In genomic region chr12:78863482-78864427, GRCh38 we compare ENCODE assay signal across 8 cellular contexts. TPM values are rescaled to one million over a fixed set of nuclear protein-coding genes. Genes with fewer than 3 reads are reported as not detected.
DNase-seq lines count a peak whose midpoint lies in the region; ATAC-seq and TF ChIP-seq lines count a peak whose summit lies in the region.

No MANE protein-coding gene starts in this region.

- peaks cover 4% of the 10 kb centered on the region for H3K27me3 Mint-ChIP-seq in glutamatergic neuron (ENCODE audit: unreplicated experiment)

- H3K27ac Mint-ChIP-seq in glutamatergic neuron (ENCODE audit: unreplicated experiment) = peak overlapping the region; percentile 95

- peaks cover 10% of the 10 kb centered on the region for H3K4me1 Mint-ChIP-seq in glutamatergic neuron (ENCODE audit: low read depth, unreplicated experiment)

- ATAC-seq in GM21737 (IDR thresholded peaks at IDR 0.05; ENCODE audit: unreplicated experiment) (peak; percentile 40), GM18861 (IDR thresholded peaks at IDR 0.05; ENCODE audit: unreplicated experiment) (no peak)

- intact Hi-C loops in posterior cingulate gyrus (cut with DNase I) = loop anchor here (10.0 kb wide), 1 partner anchor 669 kb away; no protein-coding TSS in a partner anchor

- peaks cover 10% of the 10 kb centered on the region for H3K9me3 Mint-ChIP-seq in glutamatergic neuron (ENCODE audit: unreplicated experiment)

- peak overlapping the region; percentile 88 for H3K4me3 Mint-ChIP-seq in glutamatergic neuron (ENCODE audit: unreplicated experiment)

- no peak for TF ChIP-seq CTCF in glutamatergic neuron (IDR thresholded peaks at IDR 0.05; ENCODE audit: partially characterized antibody, unreplicated experiment)

- no peaks in the 10 kb centered on the region for H3K36me3 Mint-ChIP-seq in glutamatergic neuron (ENCODE audit: unreplicated experiment)

- DNase-seq in DMS53 treated with DMSO at 0.1 percent for 48 hours (lab: John Stamatoyannopoulos, UW; ENCODE audit: unreplicated experiment) (peak; percentile 87), M059J (ENCODE audit: low read depth) (peak; percentile 62), T1000 (lab: John Stamatoyannopoulos, UW) (peak; percentile 27), glutamatergic neuron (peak; percentile 70), posterior cingulate gyrus (peak in 9 of 10 donors; percentile 43 to 95 (median 65))
- DNase-seq in activated T-cell treated with anti-CD3 and anti-CD28 coated beads, Interleukin-2, amount 50 U/mL, for 1 hour = no peak

RNA-seq across cellular contexts. Expression of gene SYT1, which starts 0.8 kb away (rescaled TPM):
- total RNA-seq in M059J (2014; rRNA removed; shearing (Covaris generic)) = 5.7 and 8.7 TPM in 2 replicates
- 155 TPM for total RNA-seq in glutamatergic neuron (ENCODE audit: unreplicated experiment)

Comparison
In these comparisons a context has a peak if more than half of its experiments do, and no peak if none do; other contexts are left out.
1. RNA of gene SYT1, which starts 0.8 kb away (total RNA-seq): 155 TPM in glutamatergic neuron (single experiment); 5.7 to 8.7 TPM in M059J; every median in the first group is over 10 times any median in the second.